ENCODE assay signal across 27 cellular contexts in the genomic region with DNA sequence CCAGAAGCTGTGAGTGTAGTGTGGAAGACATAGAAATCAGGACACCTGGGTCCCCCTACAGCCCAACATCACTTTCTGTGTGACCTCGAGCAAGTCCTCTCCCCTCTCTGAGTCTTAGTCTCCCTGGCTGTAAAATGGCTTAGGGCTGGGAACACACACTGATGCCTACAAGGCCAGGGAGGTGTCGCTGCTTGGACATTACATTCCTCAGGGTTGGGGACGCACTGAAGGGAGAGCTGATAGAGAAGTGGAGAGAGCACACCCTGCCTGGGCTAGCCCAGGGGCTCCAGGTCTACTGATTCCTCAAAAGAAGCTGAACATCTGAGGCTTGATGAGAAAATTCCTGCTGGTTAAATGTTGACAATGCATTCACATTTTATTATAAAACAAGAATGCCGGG. TPM values are rescaled to one million over a fixed set of nuclear protein-coding genes. Genes with fewer than 3 reads are reported as not detected.
"Had no signal": no experiment of that assay in that cellular context is flagged by ENCODE, and none has a peak within 500 bp of the region (broad histone marks: within the 10 kb centered on the region; RNA-seq: fewer than 3 reads in every experiment).

No MANE protein-coding gene starts in this region.

- H3K9me3 Mint-ChIP-seq: effector memory CD8-positive, alpha-beta T cell; naive thymus-derived CD4-positive, alpha-beta T cell; stimulated activated naive CD8-positive, alpha-beta T cell treated with anti-CD3 and anti-CD28 coated beads, Interleukin-15, Interleukin-2, amounts not matched to agents 100 ng/mL and 50 ng/mL, for 24 hours had no signal

- H3K4me3 Mint-ChIP-seq: effector memory CD8-positive, alpha-beta T cell; naive thymus-derived CD4-positive, alpha-beta T cell; stimulated activated naive CD8-positive, alpha-beta T cell treated with anti-CD3 and anti-CD28 coated beads, Interleukin-15, Interleukin-2, amounts not matched to agents 100 ng/mL and 50 ng/mL, for 24 hours had no signal

- H3K27me3 Mint-ChIP-seq: effector memory CD8-positive, alpha-beta T cell; stimulated activated naive CD8-positive, alpha-beta T cell treated with anti-CD3 and anti-CD28 coated beads, Interleukin-15, Interleukin-2, amounts not matched to agents 100 ng/mL and 50 ng/mL, for 24 hours had no signal

- DNase-seq: cortex of kidney; effector memory CD8-positive, alpha-beta T cell; gastrocnemius medialis; glutamatergic neuron; left colon; left ventricle myocardium superior; naive thymus-derived CD4-positive, alpha-beta T cell; posterior cingulate gyrus; spleen; stimulated activated CD4-positive, alpha-beta T cell treated with anti-CD3 and anti-CD28 coated beads, Interleukin-15, amount 100 ng/mL, for 24 hours; stimulated activated CD4-positive, alpha-beta T cell treated with anti-CD3 and anti-CD28 coated beads, Interleukin-1b, Interleukin-23, amount 100 ng/mL, for 48 hours; stimulated activated CD4-positive, alpha-beta T cell treated with anti-CD3 and anti-CD28 coated beads, Interleukin-4, amount 100 ng/mL, for 24 hours; tibial artery; upper lobe of right lung had no signal

- H3K36me3 ChIP-seq: esophagus muscularis mucosa, gastrocnemius medialis, spleen, tibial artery, upper lobe of right lung, vagina had no signal

- ATAC-seq: effector memory CD8-positive, alpha-beta T cell; gastrocnemius medialis; left colon; left ventricle myocardium superior; naive thymus-derived CD4-positive, alpha-beta T cell; upper lobe of right lung had no signal

- H3K36me3 Mint-ChIP-seq: naive thymus-derived CD4-positive, alpha-beta T cell had no signal

- H3K27me3 ChIP-seq: esophagus muscularis mucosa, gastrocnemius medialis, hepatocyte, spleen, tibial artery, upper lobe of right lung, vagina had no signal

- H3K27ac Mint-ChIP-seq: effector memory CD8-positive, alpha-beta T cell; stimulated activated naive CD8-positive, alpha-beta T cell treated with anti-CD3 and anti-CD28 coated beads, Interleukin-15, Interleukin-2, amounts not matched to agents 100 ng/mL and 50 ng/mL, for 24 hours had no signal

- H3K9me3 ChIP-seq: esophagus muscularis mucosa, gastrocnemius medialis, spleen, tibial artery, upper lobe of right lung, vagina had no signal

- H3K27ac ChIP-seq: epithelial cell of prostate, esophagus muscularis mucosa, gastrocnemius medialis, hepatocyte, tibial artery, upper lobe of right lung, vagina had no signal

- H3K4me3 ChIP-seq: esophagus muscularis mucosa, gastrocnemius medialis, hepatocyte, spleen, tibial artery, upper lobe of right lung, vagina had no signal

RNA-seq across cellular contexts. Expression of a gene that starts 33.8 kb away (rescaled TPM):
- total RNA-seq: fibroblast of villous mesenchyme, hepatocyte, kidney epithelial cell, lung microvascular endothelial cell, osteocyte, pulmonary artery endothelial cell, skeletal muscle tissue, temporal lobe, vagina had no signal
- polyA plus RNA-seq: hepatocyte, neural cell had no signal
